19 cellular contexts compared by ENCODE assay signal in the genomic region with DNA sequence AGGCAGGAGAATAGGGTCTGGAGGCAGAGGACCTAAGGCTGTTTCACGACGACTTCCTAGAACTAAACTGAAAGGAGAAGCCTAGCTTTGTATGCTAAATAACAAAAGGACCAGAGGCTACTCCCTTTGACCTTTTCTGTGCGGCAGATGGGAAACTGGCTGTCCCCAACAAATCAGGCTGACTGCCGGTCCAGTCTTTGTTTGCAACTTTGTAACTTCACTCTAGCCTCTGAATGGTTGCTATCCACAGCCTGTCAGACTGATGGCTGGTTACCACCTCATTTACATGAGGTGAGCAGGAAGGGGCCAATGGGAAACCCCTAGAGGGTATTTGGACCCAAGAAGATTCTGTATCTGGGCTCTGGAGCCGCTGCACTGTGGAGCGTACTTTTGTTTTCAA.
DNase-seq lines count a peak whose midpoint lies in the region; ATAC-seq, FAIRE-seq and TF ChIP-seq lines count a peak whose summit lies in the region.
"Had no signal": no experiment of that assay in that cellular context is flagged by ENCODE, and none has a peak within 500 bp of the region (broad histone marks: within the 10 kb centered on the region; RNA-seq: fewer than 3 reads in every experiment).

No MANE protein-coding gene starts in this region.

- H2AK5ac ChIP-seq in H1 (ENCODE audit: low read depth, low read length) = no peak overlapping the region
- H2AK5ac ChIP-seq in neuronal stem cell (ENCODE audit: low read depth, low read length) = no peak overlapping the region

- no peaks in the 10 kb centered on the region; a peak in 1 of 4 replicates for H3K9me3 ChIP-seq in H1 (ENCODE audit: insufficient read depth in 2 of 2, low read depth in 1 of 2, low read length in 1 of 2)
- peaks cover 0 to 11% of the 10 kb centered on the region in 2 donors for H3K9me3 ChIP-seq in neuronal stem cell (replicated peaks in 1 of 2; ENCODE audit: control insufficient read depth in 2 of 2, insufficient read depth in 1 of 2, low read depth in 1 of 2, low read length in 2 of 2)
- no peaks in the 10 kb centered on the region for H3K9me3 ChIP-seq in gastrocnemius medialis
- H3K9me3 ChIP-seq: BE2C, HAP-1 had no signal

- intact Hi-C loops in gastrocnemius medialis (cut with DNase I; ENCODE audit: low total_unique reads) = no loop called here
- intact Hi-C loops in lower leg skin (cut with DNase I; ENCODE audit: low total_unique reads) = no loop called here

- H2BK15ac ChIP-seq in H1 (ENCODE audit: low read length) = no peak overlapping the region
- no peak overlapping the region for H2BK15ac ChIP-seq in neuronal stem cell (ENCODE audit: low read length)

- DNase-seq in bronchial epithelial cell (ENCODE audit: low read depth) (no peak), H1 (ENCODE audit: low read depth in 1 of 2, low spot score in 2 of 2) (no peak), neuronal stem cell (ENCODE audit: low spot score) (peak; percentile 21), frontal cortex (ENCODE audit: low spot score in 2 of 2) (no peak), gastrocnemius medialis (no peak), lower leg skin (ENCODE audit: low spot score in 2 of 2) (no peak)
- DNase-seq: ACHN; BE2C; C1 segment of cervical spinal cord; CD4-positive, CD25-positive, alpha-beta regulatory T cell; CD8-positive, alpha-beta memory T cell; COR-L47; DMS 273 treated with DMSO at 0.1 percent for 48 hours; DMS53; DND-41; EL had no signal

- H3K4me3 ChIP-seq in bronchial epithelial cell (ENCODE audit: low read depth, low read length) (no peak overlapping the region), H1 (ENCODE audit: extremely low read depth in 1 of 4, insufficient read depth in 2 of 4, low read depth in 3 of 4, low read length in 4 of 4) (no peak overlapping the region), neuronal stem cell (ENCODE audit: low read length in 2 of 2) (no peak overlapping the region), gastrocnemius medialis (no peak overlapping the region), lower leg skin (ENCODE audit: low read depth, poor library complexity, severe bottlenecking) (no peak overlapping the region)
- H3K4me3 ChIP-seq: GM12878, HAP-1 had no signal

- H3K9ac ChIP-seq in H1 (replicated peaks in 1 of 4; ENCODE audit: extremely low read depth in 1 of 4, low read depth in 3 of 4, low read length in 3 of 4) (peak overlapping the region in 1 of 4 experiments; percentile 15; a peak in 1 of 7 replicates), neuronal stem cell (ENCODE audit: low read depth, low read length, poor library complexity) (no peak overlapping the region)

- no peak overlapping the region for H2BK20ac ChIP-seq in H1 (ENCODE audit: low read length)

- no peaks in the 10 kb centered on the region for H3K36me3 ChIP-seq in bronchial epithelial cell (ENCODE audit: control insufficient read depth, insufficient read depth, low read length)
- H3K36me3 ChIP-seq in H1 (ENCODE audit: control insufficient read depth in 2 of 4, insufficient read depth in 4 of 4, low read length in 3 of 4) = no peaks in the 10 kb centered on the region
- no peaks in the 10 kb centered on the region for H3K36me3 ChIP-seq in neuronal stem cell (replicated peaks in 1 of 2; ENCODE audit: control insufficient read depth in 2 of 2, insufficient read depth in 2 of 2, low read length in 2 of 2)
- H3K36me3 ChIP-seq in gastrocnemius medialis = no peaks in the 10 kb centered on the region
- H3K36me3 ChIP-seq: BE2C, HAP-1 had no signal

- H4K8ac ChIP-seq in H1 (ENCODE audit: extremely low read depth, insufficient read depth, low read length) = no peak overlapping the region
- no peak overlapping the region for H4K8ac ChIP-seq in neuronal stem cell (ENCODE audit: low read depth, low read length)

- WGBS in H1 (ENCODE audit: extremely low coverage in 1 of 2, insufficient coverage in 1 of 2, insufficient read length in 1 of 2, insufficient replicate concordance in 2 of 2, low coverage in 1 of 2, low lambda C conversion rate in 2 of 2, missing lambda C conversion rate in 1 of 2), 2 experiments = 88% methylated on average over 6 of the region's 6 CpGs; no CpG with 5 or more reads in 1 of the 2 experiments
- WGBS in neuronal stem cell (ENCODE audit: extremely low coverage in 2 of 2, insufficient read length in 2 of 2, insufficient replicate concordance in 1 of 2), 2 donors = no CpG with 5 or more reads among the region's 6 CpGs
- 82 to 85% methylated on average over 6 of the region's 6 CpGs for WGBS in lower leg skin, 2 donors

- H2BK12ac ChIP-seq in H1 (ENCODE audit: low read depth, low read length) (no peak overlapping the region), neuronal stem cell (ENCODE audit: low read length) (no peak overlapping the region)

- POLR2A ChIA-PET in H1 (lab: Charles Lee; ENCODE audit: partially characterized antibody) = no interaction called here

- H3K4me1 ChIP-seq in H1 (replicated peaks in 1 of 4; ENCODE audit: control insufficient read depth in 3 of 4, insufficient read depth in 4 of 4, low read length in 3 of 4) = no peaks in the 10 kb centered on the region
- peaks cover 2 to 9% of the 10 kb centered on the region in 2 donors for H3K4me1 ChIP-seq in neuronal stem cell (ENCODE audit: control insufficient read depth in 2 of 2, insufficient read depth in 1 of 2, low read depth in 1 of 2, low read length in 2 of 2)
- H3K4me1 ChIP-seq in gastrocnemius medialis = no peaks in the 10 kb centered on the region
- H3K4me1 ChIP-seq: BE2C, HAP-1 had no signal

- no peak overlapping the region for H3K56ac ChIP-seq in H1 (replicated peaks; ENCODE audit: insufficient read length, low read depth, low read length)

- CTCF ChIA-PET in H1 (lab: Charles Lee; ENCODE audit: partially characterized antibody) = no interaction called here

- TF ChIP-seq POLR2A in H1 (IDR thresholded peaks at IDR 0.05; ENCODE audit: control extremely low read depth in 1 of 2, low read depth in 2 of 2, low read length in 2 of 2) (no peak), gastrocnemius medialis (IDR thresholded peaks at IDR 0.05) (no peak), lower leg skin (IDR thresholded peaks at IDR 0.05) (no peak)

- FAIRE-seq in bronchial epithelial cell (lab: Jason Lieb, UNC) = peak; percentile 40
- FAIRE-seq in H1 (lab: Jason Lieb, UNC) = no peak
- FAIRE-seq in frontal cortex (lab: Jason Lieb, UNC) = no peak
- FAIRE-seq: A204.1, GM12878 had no signal

- no peak overlapping the region for H3K23ac ChIP-seq in H1 (ENCODE audit: insufficient read length)
- no peak overlapping the region for H3K23ac ChIP-seq in neuronal stem cell (ENCODE audit: low read depth, low read length, poor library complexity)

- H4K20me1 ChIP-seq in H1 (replicated peaks in 1 of 2; ENCODE audit: control insufficient read depth in 1 of 2, insufficient read depth in 2 of 2, low read length in 2 of 2) = no peaks in the 10 kb centered on the region

- no peaks in the 10 kb centered on the region for H3K23me2 ChIP-seq in H1 (ENCODE audit: low read depth, low read length)

- no peak overlapping the region for H3K4me2 ChIP-seq in H1 (ENCODE audit: insufficient read depth in 1 of 2, low read depth in 2 of 2, low read length in 2 of 2)
- H3K4me2 ChIP-seq in neuronal stem cell (ENCODE audit: insufficient read depth, low read length, poor library complexity, severe bottlenecking) = no peak overlapping the region

- H2BK5ac ChIP-seq in H1 (ENCODE audit: low read depth, low read length) (no peak overlapping the region), neuronal stem cell (ENCODE audit: low read length) (no peak overlapping the region)

- TF ChIP-seq CTCF in bronchial epithelial cell (IDR thresholded peaks at IDR 0.05; ENCODE audit: insufficient read depth, low read length, severe bottlenecking) (no peak), H1 (IDR thresholded peaks at IDR 0.05; ENCODE audit: control extremely low read depth in 1 of 3, insufficient read depth in 1 of 3, low read depth in 1 of 3, low read length in 3 of 3) (no peak), gastrocnemius medialis (IDR thresholded peaks at IDR 0.05 in 4 of 5, conservative IDR thresholded peaks at IDR 0.05 in 1 of 5) (no peak), lower leg skin (IDR thresholded peaks at IDR 0.05) (no peak)

- in situ Hi-C loops in gastrocnemius medialis (cut with MboI; ENCODE audit: low sequenced_read_pairs in 4 of 4) = no loop called here

- H4K5ac ChIP-seq in H1 (ENCODE audit: insufficient read length, low read depth, low read length) = no peak overlapping the region

- H3K14ac ChIP-seq in H1 (ENCODE audit: insufficient read length) (no peak overlapping the region), neuronal stem cell (ENCODE audit: low read length) (no peak overlapping the region)

- no peak overlapping the region for H2BK120ac ChIP-seq in H1 (replicated peaks; ENCODE audit: low read depth, low read length)
- no peak overlapping the region for H2BK120ac ChIP-seq in neuronal stem cell (ENCODE audit: low read depth, low read length)

- no peak overlapping the region for H3K18ac ChIP-seq in H1 (ENCODE audit: extremely low read depth, low read length)
- no peak overlapping the region for H3K18ac ChIP-seq in neuronal stem cell (ENCODE audit: low read length)

- no peak overlapping the region for H3K27ac ChIP-seq in H1 (ENCODE audit: low read depth, low read length)
- peak overlapping the region; percentile 78 for H3K27ac ChIP-seq in neuronal stem cell (replicated peaks; ENCODE audit: low read length)
- H3K27ac ChIP-seq in gastrocnemius medialis = no peak overlapping the region

- H2AFZ ChIP-seq in H1 (ENCODE audit: low read length) (0 out of 2 replicates have a peak overlapping the region, but pooled peaks have one; percentile 7), neuronal stem cell (ENCODE audit: low read length) (no peak overlapping the region)

- no peak for ATAC-seq in gastrocnemius medialis
- ATAC-seq: GM12878 had no signal

- H3K27me3 ChIP-seq in bronchial epithelial cell (ENCODE audit: control insufficient read depth, insufficient read depth, low read length) (no peaks in the 10 kb centered on the region), H1 (replicated peaks in 1 of 4; ENCODE audit: control insufficient read depth in 3 of 4, extremely low read depth in 1 of 4, insufficient read depth in 3 of 4, low read length in 3 of 4) (no peaks in the 10 kb centered on the region; a peak in 1 of 7 replicates), neuronal stem cell (ENCODE audit: control insufficient read depth in 3 of 3, insufficient read depth in 3 of 3, low read depth in 1 of 3, low read length in 3 of 3) (peaks cover 0 to 6% (median 0%) of the 10 kb centered on the region in 3 experiments), gastrocnemius medialis (no peaks in the 10 kb centered on the region)

- H3K79me1 ChIP-seq in H1 (ENCODE audit: low read depth, low read length) = no peaks in the 10 kb centered on the region; the same call in 1 of the 2 replicates
- no peaks in the 10 kb centered on the region for H3K79me1 ChIP-seq in neuronal stem cell (ENCODE audit: low read depth, low read length)

- H3K4ac ChIP-seq in H1 (replicated peaks; ENCODE audit: insufficient read length, low read depth, low read length) = no peak overlapping the region
- no peak overlapping the region for H3K4ac ChIP-seq in neuronal stem cell (ENCODE audit: low read length)

- no peak for TF ChIP-seq EP300 in H1 (IDR thresholded peaks at IDR 0.05; ENCODE audit: borderline replicate concordance in 1 of 2, low read depth in 2 of 2, low read length in 2 of 2)

- no peaks in the 10 kb centered on the region for H3K79me2 ChIP-seq in H1 (ENCODE audit: control insufficient read depth in 1 of 2, insufficient read depth in 2 of 2, low read length in 2 of 2)

- H4K91ac ChIP-seq in H1 (replicated peaks; ENCODE audit: insufficient read length, low read length) = no peak overlapping the region
- no peak overlapping the region for H4K91ac ChIP-seq in neuronal stem cell (ENCODE audit: low read depth, low read length, poor library complexity)

- no peak for TF ChIP-seq RAD21 in H1 (IDR thresholded peaks at IDR 0.05 in 1 of 2, conservative IDR thresholded peaks at IDR 0.05 in 1 of 2; ENCODE audit: low read depth in 2 of 2, low read length in 2 of 2)
